Comparison of ENCODE assay signal across 1 cellular context in genomic region chr2:71555798-71556454, GRCh38.
TF ChIP-seq lines count a peak whose summit lies in the region.

No MANE protein-coding gene starts in this region.

TF ChIP-seq in HepG2, 621 proteins besides CTCF, POLR2A, EP300 and RAD21 (continued from another document and continues in another):
- TF ChIP-seq CSRNP1 (CRISPR knock-in tag; IDR thresholded peaks at IDR 0.05) = peak; percentile 68; the same call in 1 of the 2 replicates
- no peak for TF ChIP-seq BCLAF1 (IDR thresholded peaks at IDR 0.05)
- TF ChIP-seq LBX2 (CRISPR knock-in tag; IDR thresholded peaks at IDR 0.05; ENCODE audit: borderline replicate concordance) = 0 out of 2 replicates have a peak, but pooled peaks have one; percentile 70
- TF ChIP-seq TRAFD1 (CRISPR knock-in tag; IDR thresholded peaks at IDR 0.05; ENCODE audit: borderline replicate concordance) = peak; percentile 72; the same call in 1 of the 2 replicates
- TF ChIP-seq MYPOP (CRISPR knock-in tag; IDR thresholded peaks at IDR 0.05) = no peak
- no peak for TF ChIP-seq FOXA1 (IDR thresholded peaks at IDR 0.05)
- TF ChIP-seq FOXA1 (CRISPR knock-in tag; IDR thresholded peaks at IDR 0.05) = no peak
- TF ChIP-seq ZSCAN22 (CRISPR knock-in tag; IDR thresholded peaks at IDR 0.05) = no peak
- peak; percentile 58; the same call in 1 of the 2 replicates for TF ChIP-seq AHDC1 (CRISPR knock-in tag; IDR thresholded peaks at IDR 0.05; ENCODE audit: borderline replicate concordance)
- peak; percentile 36; the same call in 1 of the 2 replicates for TF ChIP-seq NCOR1 (IDR thresholded peaks at IDR 0.05; ENCODE audit: borderline replicate concordance, low read length)
- TF ChIP-seq ZBTB7A (CRISPR knock-in tag; IDR thresholded peaks at IDR 0.05) = peak; percentile 89
- no peak for TF ChIP-seq ZNF782 (CRISPR knock-in tag; IDR thresholded peaks at IDR 0.05; ENCODE audit: borderline replicate concordance)
- peak; percentile 52; the same call in 1 of the 2 replicates for TF ChIP-seq TARDBP (CRISPR knock-in tag; IDR thresholded peaks at IDR 0.05)
- TF ChIP-seq ZNF713 (CRISPR knock-in tag; IDR thresholded peaks at IDR 0.05) = no peak
- TF ChIP-seq ZNF292 (CRISPR knock-in tag; IDR thresholded peaks at IDR 0.05; ENCODE audit: borderline replicate concordance, low read depth) = peak; percentile 98
- no peak for TF ChIP-seq GATA4 (IDR thresholded peaks at IDR 0.05; ENCODE audit: borderline replicate concordance, low read depth)
- 0 out of 2 replicates have a peak, but pooled peaks have one; percentile 49 for TF ChIP-seq DNMT1 (CRISPR knock-in tag; IDR thresholded peaks at IDR 0.05)
- no peak for TF ChIP-seq HMG20B (CRISPR knock-in tag; conservative IDR thresholded peaks at IDR 0.05)
- TF ChIP-seq TFAP4 (IDR thresholded peaks at IDR 0.05; ENCODE audit: borderline replicate concordance, low read depth) = peak; percentile 46; the same call in 1 of the 2 replicates
- peak; percentile 36 for TF ChIP-seq SRSF1 (optimal IDR thresholded peaks at IDR 0.05; ENCODE audit: low read depth, low read length)
- peak; percentile 93 for TF ChIP-seq ZNF225 (CRISPR knock-in tag; IDR thresholded peaks at IDR 0.05)
- peak; percentile 35; the same call in 1 of the 2 replicates for TF ChIP-seq NR2F6 (IDR thresholded peaks at IDR 0.05)
- peak; percentile 54; the same call in 1 of the 2 replicates for TF ChIP-seq NR2F6 (CRISPR knock-in tag; IDR thresholded peaks at IDR 0.05)
- no peak for TF ChIP-seq STAG1 (CRISPR knock-in tag; IDR thresholded peaks at IDR 0.05)
- TF ChIP-seq ARNTL (CRISPR knock-in tag; IDR thresholded peaks at IDR 0.05) = 0 out of 2 replicates have a peak, but pooled peaks have one; percentile 28
- TF ChIP-seq MXD1 (CRISPR knock-in tag; IDR thresholded peaks at IDR 0.05) = 0 out of 2 replicates have a peak, but pooled peaks have one; percentile 64
- no peak for TF ChIP-seq NONO (IDR thresholded peaks at IDR 0.05)
- 0 out of 2 replicates have a peak, but pooled peaks have one; percentile 20 for TF ChIP-seq NONO (CRISPR knock-in tag; conservative IDR thresholded peaks at IDR 0.05)
- TF ChIP-seq ZNF121 (CRISPR knock-in tag; IDR thresholded peaks at IDR 0.05) = peak; percentile 50; the same call in 1 of the 2 replicates
- TF ChIP-seq GLMP (CRISPR knock-in tag; IDR thresholded peaks at IDR 0.05; ENCODE audit: borderline replicate concordance) = no peak
- TF ChIP-seq BHLHE40 (IDR thresholded peaks at IDR 0.05; ENCODE audit: low read length) = peak; percentile 90
- peak; percentile 92 for TF ChIP-seq WIZ (CRISPR knock-in tag; IDR thresholded peaks at IDR 0.05)
- TF ChIP-seq LCORL (IDR thresholded peaks at IDR 0.05) = no peak
- peak; percentile 63 for TF ChIP-seq LCORL (CRISPR knock-in tag; IDR thresholded peaks at IDR 0.05)
- no peak for TF ChIP-seq SP140L (CRISPR knock-in tag; IDR thresholded peaks at IDR 0.05; ENCODE audit: borderline replicate concordance)
- no peak for TF ChIP-seq DDIT3 (CRISPR knock-in tag; IDR thresholded peaks at IDR 0.05)
- TF ChIP-seq ZNF276 (CRISPR knock-in tag; IDR thresholded peaks at IDR 0.05; ENCODE audit: low read depth) = 0 out of 2 replicates have a peak, but pooled peaks have one; percentile 74
- peak; percentile 41; the same call in 1 of the 2 replicates for TF ChIP-seq ZNF552 (CRISPR knock-in tag; IDR thresholded peaks at IDR 0.05; ENCODE audit: borderline replicate concordance)
- TF ChIP-seq MIXL1 (CRISPR knock-in tag; IDR thresholded peaks at IDR 0.05) = no peak
- TF ChIP-seq REPIN1 (CRISPR knock-in tag; IDR thresholded peaks at IDR 0.05; ENCODE audit: borderline replicate concordance, low read depth) = 0 out of 2 replicates have a peak, but pooled peaks have one; percentile 57
- peak; percentile 32; the same call in 1 of the 2 replicates for TF ChIP-seq HDAC2 (CRISPR knock-in tag; IDR thresholded peaks at IDR 0.05)
- peak; percentile 50; the same call in 1 of the 2 replicates for TF ChIP-seq SP4 (CRISPR knock-in tag; IDR thresholded peaks at IDR 0.05)
- TF ChIP-seq NFYB (CRISPR knock-in tag; IDR thresholded peaks at IDR 0.05) = no peak
- 0 out of 2 replicates have a peak, but pooled peaks have one; percentile 36 for TF ChIP-seq ARHGAP35 (CRISPR knock-in tag; IDR thresholded peaks at IDR 0.05; ENCODE audit: borderline replicate concordance)
- peak; percentile 51; the same call in 1 of the 2 replicates for TF ChIP-seq ZIK1 (CRISPR knock-in tag; IDR thresholded peaks at IDR 0.05; ENCODE audit: borderline replicate concordance, low read depth)
